Comparison of ENCODE assay signal across 1 cellular context in the genomic region with DNA sequence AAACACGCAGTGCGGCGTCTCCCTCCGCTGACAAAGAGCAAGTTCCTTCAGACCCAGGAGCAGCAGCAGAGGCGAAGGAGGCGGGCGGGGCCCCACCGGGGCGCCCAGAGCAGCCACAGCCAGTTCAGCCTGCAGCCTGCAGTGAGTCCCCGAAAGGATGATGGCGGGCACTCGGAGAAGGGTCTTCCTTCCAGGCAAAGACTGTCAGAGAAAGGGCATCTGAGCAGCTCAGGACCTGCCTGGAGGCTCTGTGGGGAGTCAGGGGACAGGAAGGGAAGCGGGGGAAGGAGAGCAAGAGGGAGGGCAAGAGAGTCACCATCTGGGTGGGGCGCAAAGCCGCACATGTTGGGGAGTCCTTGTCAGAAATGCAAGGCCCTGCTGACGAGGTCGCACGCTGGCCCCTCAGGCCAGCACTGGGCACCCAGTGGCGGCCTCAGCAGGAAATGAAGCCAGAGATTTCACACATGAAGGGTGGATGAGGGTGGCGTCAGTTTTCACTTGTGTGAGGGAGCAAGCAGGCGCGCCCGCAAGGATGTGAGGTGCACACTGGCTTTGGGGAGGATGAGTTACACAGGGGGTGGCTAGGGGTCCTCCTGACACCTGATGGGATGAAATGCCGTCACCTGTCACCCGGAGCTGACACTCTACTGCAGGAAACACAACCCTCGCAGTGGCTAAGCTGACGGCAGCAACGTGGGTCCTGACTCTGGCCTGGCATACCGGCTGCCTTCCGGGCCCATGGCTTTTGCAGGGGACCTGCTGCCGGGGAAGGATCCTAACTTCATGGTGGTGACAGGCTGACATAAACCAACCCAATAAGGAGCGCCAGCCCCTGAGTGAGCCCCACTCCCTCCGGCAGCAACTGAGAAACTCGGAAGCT.
TF ChIP-seq lines count a peak whose summit lies in the region.

No MANE protein-coding gene starts in this region.

TF ChIP-seq in GM23338, 12 proteins besides CTCF, POLR2A, EP300 and RAD21 (continued from another document):
- TF ChIP-seq, protein P1, sequence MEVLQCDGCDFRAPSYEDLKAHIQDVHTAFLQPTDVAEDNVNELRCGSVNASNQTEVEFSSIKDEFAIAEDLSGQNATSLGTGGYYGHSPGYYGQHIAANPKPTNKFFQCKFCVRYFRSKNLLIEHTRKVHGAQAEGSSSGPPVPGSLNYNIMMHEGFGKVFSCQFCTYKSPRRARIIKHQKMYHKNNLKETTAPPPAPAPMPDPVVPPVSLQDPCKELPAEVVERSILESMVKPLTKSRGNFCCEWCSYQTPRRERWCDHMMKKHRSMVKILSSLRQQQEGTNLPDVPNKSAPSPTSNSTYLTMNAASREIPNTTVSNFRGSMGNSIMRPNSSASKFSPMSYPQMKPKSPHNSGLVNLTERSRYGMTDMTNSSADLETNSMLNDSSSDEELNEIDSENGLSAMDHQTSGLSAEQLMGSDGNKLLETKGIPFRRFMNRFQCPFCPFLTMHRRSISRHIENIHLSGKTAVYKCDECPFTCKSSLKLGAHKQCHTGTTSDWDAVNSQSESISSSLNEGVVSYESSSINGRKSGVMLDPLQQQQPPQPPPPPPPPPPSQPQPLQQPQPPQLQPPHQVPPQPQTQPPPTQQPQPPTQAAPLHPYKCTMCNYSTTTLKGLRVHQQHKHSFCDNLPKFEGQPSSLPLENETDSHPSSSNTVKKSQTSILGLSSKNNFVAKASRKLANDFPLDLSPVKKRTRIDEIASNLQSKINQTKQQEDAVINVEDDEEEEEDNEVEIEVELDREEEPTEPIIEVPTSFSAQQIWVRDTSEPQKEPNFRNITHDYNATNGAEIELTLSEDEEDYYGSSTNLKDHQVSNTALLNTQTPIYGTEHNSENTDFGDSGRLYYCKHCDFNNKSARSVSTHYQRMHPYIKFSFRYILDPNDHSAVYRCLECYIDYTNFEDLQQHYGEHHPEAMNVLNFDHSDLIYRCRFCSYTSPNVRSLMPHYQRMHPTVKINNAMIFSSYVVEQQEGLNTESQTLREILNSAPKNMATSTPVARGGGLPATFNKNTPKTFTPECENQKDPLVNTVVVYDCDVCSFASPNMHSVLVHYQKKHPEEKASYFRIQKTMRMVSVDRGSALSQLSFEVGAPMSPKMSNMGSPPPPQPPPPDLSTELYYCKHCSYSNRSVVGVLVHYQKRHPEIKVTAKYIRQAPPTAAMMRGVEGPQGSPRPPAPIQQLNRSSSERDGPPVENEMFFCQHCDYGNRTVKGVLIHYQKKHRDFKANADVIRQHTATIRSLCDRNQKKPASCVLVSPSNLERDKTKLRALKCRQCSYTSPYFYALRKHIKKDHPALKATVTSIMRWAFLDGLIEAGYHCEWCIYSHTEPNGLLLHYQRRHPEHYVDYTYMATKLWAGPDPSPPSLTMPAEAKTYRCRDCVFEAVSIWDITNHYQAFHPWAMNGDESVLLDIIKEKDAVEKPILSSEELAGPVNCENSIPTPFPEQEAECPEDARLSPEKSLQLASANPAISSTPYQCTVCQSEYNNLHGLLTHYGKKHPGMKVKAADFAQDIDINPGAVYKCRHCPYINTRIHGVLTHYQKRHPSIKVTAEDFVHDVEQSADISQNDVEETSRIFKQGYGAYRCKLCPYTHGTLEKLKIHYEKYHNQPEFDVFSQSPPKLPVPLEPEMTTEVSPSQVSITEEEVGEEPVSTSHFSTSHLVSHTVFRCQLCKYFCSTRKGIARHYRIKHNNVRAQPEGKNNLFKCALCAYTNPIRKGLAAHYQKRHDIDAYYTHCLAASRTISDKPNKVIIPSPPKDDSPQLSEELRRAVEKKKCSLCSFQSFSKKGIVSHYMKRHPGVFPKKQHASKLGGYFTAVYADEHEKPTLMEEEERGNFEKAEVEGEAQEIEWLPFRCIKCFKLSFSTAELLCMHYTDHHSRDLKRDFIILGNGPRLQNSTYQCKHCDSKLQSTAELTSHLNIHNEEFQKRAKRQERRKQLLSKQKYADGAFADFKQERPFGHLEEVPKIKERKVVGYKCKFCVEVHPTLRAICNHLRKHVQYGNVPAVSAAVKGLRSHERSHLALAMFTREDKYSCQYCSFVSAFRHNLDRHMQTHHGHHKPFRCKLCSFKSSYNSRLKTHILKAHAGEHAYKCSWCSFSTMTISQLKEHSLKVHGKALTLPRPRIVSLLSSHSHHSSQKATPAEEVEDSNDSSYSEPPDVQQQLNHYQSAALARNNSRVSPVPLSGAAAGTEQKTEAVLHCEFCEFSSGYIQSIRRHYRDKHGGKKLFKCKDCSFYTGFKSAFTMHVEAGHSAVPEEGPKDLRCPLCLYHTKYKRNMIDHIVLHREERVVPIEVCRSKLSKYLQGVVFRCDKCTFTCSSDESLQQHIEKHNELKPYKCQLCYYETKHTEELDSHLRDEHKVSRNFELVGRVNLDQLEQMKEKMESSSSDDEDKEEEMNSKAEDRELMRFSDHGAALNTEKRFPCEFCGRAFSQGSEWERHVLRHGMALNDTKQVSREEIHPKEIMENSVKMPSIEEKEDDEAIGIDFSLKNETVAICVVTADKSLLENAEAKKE (CRISPR knock-in tag; IDR thresholded peaks at IDR 0.05), result no peak
- no peak for TF ChIP-seq CREB1 (CRISPR knock-in tag; IDR thresholded peaks at IDR 0.05; ENCODE audit: low read depth)
- TF ChIP-seq EZH2phosphoT487 (IDR thresholded peaks at IDR 0.05; ENCODE audit: unreplicated experiment), result no peak
- TF ChIP-seq ZNF114 (CRISPR knock-in tag; IDR thresholded peaks at IDR 0.05), result no peak
- TF ChIP-seq, protein P2, sequence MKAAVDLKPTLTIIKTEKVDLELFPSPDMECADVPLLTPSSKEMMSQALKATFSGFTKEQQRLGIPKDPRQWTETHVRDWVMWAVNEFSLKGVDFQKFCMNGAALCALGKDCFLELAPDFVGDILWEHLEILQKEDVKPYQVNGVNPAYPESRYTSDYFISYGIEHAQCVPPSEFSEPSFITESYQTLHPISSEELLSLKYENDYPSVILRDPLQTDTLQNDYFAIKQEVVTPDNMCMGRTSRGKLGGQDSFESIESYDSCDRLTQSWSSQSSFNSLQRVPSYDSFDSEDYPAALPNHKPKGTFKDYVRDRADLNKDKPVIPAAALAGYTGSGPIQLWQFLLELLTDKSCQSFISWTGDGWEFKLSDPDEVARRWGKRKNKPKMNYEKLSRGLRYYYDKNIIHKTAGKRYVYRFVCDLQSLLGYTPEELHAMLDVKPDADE (IDR thresholded peaks at IDR 0.05), result no peak
- TF ChIP-seq POLR2AphosphoS5 (IDR thresholded peaks at IDR 0.05; ENCODE audit: low read depth), result no peak
- no peak for TF ChIP-seq ZNF331 (CRISPR knock-in tag; IDR thresholded peaks at IDR 0.05; ENCODE audit: low read depth)
- TF ChIP-seq, protein P3, sequence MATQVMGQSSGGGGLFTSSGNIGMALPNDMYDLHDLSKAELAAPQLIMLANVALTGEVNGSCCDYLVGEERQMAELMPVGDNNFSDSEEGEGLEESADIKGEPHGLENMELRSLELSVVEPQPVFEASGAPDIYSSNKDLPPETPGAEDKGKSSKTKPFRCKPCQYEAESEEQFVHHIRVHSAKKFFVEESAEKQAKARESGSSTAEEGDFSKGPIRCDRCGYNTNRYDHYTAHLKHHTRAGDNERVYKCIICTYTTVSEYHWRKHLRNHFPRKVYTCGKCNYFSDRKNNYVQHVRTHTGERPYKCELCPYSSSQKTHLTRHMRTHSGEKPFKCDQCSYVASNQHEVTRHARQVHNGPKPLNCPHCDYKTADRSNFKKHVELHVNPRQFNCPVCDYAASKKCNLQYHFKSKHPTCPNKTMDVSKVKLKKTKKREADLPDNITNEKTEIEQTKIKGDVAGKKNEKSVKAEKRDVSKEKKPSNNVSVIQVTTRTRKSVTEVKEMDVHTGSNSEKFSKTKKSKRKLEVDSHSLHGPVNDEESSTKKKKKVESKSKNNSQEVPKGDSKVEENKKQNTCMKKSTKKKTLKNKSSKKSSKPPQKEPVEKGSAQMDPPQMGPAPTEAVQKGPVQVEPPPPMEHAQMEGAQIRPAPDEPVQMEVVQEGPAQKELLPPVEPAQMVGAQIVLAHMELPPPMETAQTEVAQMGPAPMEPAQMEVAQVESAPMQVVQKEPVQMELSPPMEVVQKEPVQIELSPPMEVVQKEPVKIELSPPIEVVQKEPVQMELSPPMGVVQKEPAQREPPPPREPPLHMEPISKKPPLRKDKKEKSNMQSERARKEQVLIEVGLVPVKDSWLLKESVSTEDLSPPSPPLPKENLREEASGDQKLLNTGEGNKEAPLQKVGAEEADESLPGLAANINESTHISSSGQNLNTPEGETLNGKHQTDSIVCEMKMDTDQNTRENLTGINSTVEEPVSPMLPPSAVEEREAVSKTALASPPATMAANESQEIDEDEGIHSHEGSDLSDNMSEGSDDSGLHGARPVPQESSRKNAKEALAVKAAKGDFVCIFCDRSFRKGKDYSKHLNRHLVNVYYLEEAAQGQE (IDR thresholded peaks at IDR 0.05; ENCODE audit: unreplicated experiment), result no peak
- TF ChIP-seq JUNB (IDR thresholded peaks at IDR 0.05; ENCODE audit: unreplicated experiment), result no peak
- no peak for TF ChIP-seq EZH2 (IDR thresholded peaks at IDR 0.05; ENCODE audit: low read depth, unreplicated experiment)
